9 cellular contexts compared by ENCODE assay signal in the genomic region with DNA sequence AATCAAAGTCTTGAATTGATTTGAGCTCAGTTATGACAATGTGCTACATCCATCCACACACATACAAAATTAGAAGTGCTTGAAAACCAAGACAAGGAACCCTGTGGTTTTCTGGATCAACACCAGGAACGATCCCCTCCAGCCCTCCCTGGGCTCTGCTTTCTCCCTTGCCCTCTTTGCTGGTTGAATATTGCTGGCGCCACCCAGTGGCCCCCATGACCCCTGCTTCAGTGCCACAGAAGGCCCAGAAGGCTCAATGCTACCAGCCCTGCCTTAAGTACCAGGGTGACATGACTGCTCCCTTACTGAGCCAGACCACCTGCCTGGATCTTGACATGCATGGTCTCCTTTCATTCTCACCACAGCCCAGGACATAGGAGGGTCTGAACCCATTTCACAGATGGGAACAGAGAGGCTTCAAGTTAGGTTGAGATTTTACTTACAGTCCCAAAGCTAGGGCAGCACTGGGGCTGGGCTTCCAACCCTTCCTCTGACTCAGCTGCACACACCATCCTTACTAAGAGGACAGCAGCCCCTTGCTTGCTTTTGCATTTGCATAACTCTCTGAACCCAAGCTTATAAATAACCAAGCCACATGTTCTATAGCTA. TPM values are rescaled to one million over a fixed set of nuclear protein-coding genes. Genes with fewer than 3 reads are reported as not detected.
DNase-seq lines count a peak whose midpoint lies in the region; ATAC-seq lines count a peak whose summit lies in the region.
"Had no signal": no experiment of that assay in that cellular context is flagged by ENCODE, and none has a peak within 500 bp of the region (broad histone marks: within the 10 kb centered on the region; RNA-seq: fewer than 3 reads in every experiment).

No MANE protein-coding gene starts in this region.

- H3K27me3 ChIP-seq in right cardiac atrium (ENCODE audit: control insufficient read depth, insufficient read depth), result no peaks in the 10 kb centered on the region
- H3K27me3 ChIP-seq: BLaER1 had no signal

- 13% methylated on average over 2 of the region's 2 CpGs for WGBS in right cardiac atrium

- no peaks in the 10 kb centered on the region for H3K9me3 ChIP-seq in right cardiac atrium (ENCODE audit: control insufficient read depth, low read length)
- H3K9me3 ChIP-seq: BLaER1 had no signal

- intact Hi-C loops in right cardiac atrium (cut with DNase I), result loop anchor here (5.0 to 10.0 kb wide), 6 partner anchors 116 to 739 kb away; no protein-coding TSS in a partner anchor

- DNase-seq in DMS153 treated with DMSO at 0.1 percent for 48 hours (lab: John Stamatoyannopoulos, UW; ENCODE audit: unreplicated experiment), result peak; percentile 18
- DNase-seq in DMS153 (lab: John Stamatoyannopoulos, UW), result no peak
- DNase-seq in NCI-H82 (lab: John Stamatoyannopoulos, UW), result peak; percentile 86
- DNase-seq in activated gamma-delta T cell treated with Interleukin-2 at 50 U/mL for 16 hours, result peak; percentile 14
- peak; percentile 37 to 75 (median 74) for DNase-seq in right cardiac atrium
- peak; percentile 7 for DNase-seq in stimulated activated CD4-positive, alpha-beta T cell treated with anti-CD3 and anti-CD28 coated beads, Interleukin-12 subunit alpha, Interleukin-12 subunit beta, amount 100 ng/mL, for 4 hours

- no peak overlapping the region for H3K4me3 ChIP-seq in right cardiac atrium (ENCODE audit: low read length)
- H3K4me3 ChIP-seq: BLaER1 had no signal

- peak; percentile 83 for ATAC-seq in GM19467 (IDR thresholded peaks at IDR 0.05; ENCODE audit: unreplicated experiment)
- ATAC-seq in HG03378 (IDR thresholded peaks at IDR 0.05; ENCODE audit: unreplicated experiment), result peak; percentile 76
- peak; percentile 79 to 84 for ATAC-seq in right cardiac atrium

- H3K27ac ChIP-seq in right cardiac atrium (ENCODE audit: low read length), result no peak overlapping the region
- H3K27ac ChIP-seq: BLaER1 had no signal

- no peaks in the 10 kb centered on the region for H3K4me1 ChIP-seq in right cardiac atrium (ENCODE audit: control insufficient read depth, insufficient read depth, low read length)

RNA-seq across cellular contexts. Expression of gene IL12A, which starts 15.0 kb away (rescaled TPM):
- 1 to 10 TPM in 1 of 4 donors, under 1 TPM in 3; 0.24 to 1.0 (median 0.38) TPM for total RNA-seq in right cardiac atrium
- 0.29 TPM for polyA plus RNA-seq in right cardiac atrium
